ENCODE assay signal across 35 cellular contexts in the genomic region with DNA sequence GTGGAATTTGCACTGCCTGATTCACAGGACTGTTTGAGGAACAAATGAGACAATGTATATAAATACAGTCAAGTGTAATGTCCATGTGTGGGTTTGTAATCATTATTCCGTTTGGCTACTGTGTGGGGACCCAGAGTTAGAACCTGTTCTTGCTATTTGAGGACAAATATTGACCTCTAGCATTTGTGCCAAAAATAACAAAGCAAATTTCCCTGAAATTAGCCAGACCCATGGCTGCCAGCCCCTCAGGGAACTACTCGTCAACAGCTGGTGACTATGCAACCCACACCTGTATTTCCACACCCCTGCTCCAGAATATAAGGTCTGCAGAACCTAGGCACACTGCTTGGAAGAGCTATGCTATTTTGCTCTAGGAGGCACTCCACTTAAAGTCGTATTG.
DNase-seq lines count a peak whose midpoint lies in the region; FAIRE-seq and TF ChIP-seq lines count a peak whose summit lies in the region.
"Had no signal": no experiment of that assay in that cellular context is flagged by ENCODE, and none has a peak within 500 bp of the region (broad histone marks: within the 10 kb centered on the region; RNA-seq: fewer than 3 reads in every experiment).

No MANE protein-coding gene starts in this region.

- peak; percentile 53 for DNase-seq in NCI-H1694 treated with DMSO at 0.1 percent for 48 hours (lab: John Stamatoyannopoulos, UW)
- no peak for DNase-seq in NCI-H1694 (lab: John Stamatoyannopoulos, UW)
- peak; percentile 92 for DNase-seq in NCI-H69 (lab: John Stamatoyannopoulos, UW)
- DNase-seq in stomach: peak; percentile 49
- no peak for DNase-seq in foreskin melanocyte
- DNase-seq in cortex of kidney (lab: John Stamatoyannopoulos, UW): no peak
- DNase-seq in BE2C: no peak
- DNase-seq: activated CD4-positive, alpha-beta T cell treated with anti-CD3 and anti-CD28 coated beads, Interleukin-2, amount 10 ng/mL, durations not matched to agents 24 days and 14 days; activated effector memory CD4-positive, alpha-beta T cell treated with anti-CD3 and anti-CD28 coated beads, Interleukin-2, amount 50 U/mL, for 16 hours; activated naive CD8-positive, alpha-beta T cell treated with anti-CD3 and anti-CD28 coated beads for 36 hours; activated T-cell treated with anti-CD3 and anti-CD28 coated beads, Interleukin-2, amount 50 U/mL, for 1 hour; AML-193; aorta; CD4-positive, alpha-beta memory T cell; colonic mucosa; DMS79; effector memory CD8-positive, alpha-beta T cell; erythroblast; GF-D8; H7; KG1; left cardiac atrium; MM.1S; naive thymus-derived CD4-positive, alpha-beta T cell; NCI-H187; nucleus accumbens; SIG-M5; small intestine; stimulated activated CD4-positive, alpha-beta T cell treated with anti-CD3 and anti-CD28 coated beads, Interleukin-2, amount 100 ng/mL, for 24 hours; T-helper 9 cell; tibial artery had no signal

- peak overlapping the region in 1 of 5 donors; percentile 17 for H3K27ac ChIP-seq in stomach
- H3K27ac ChIP-seq: A549, cardiac muscle cell, colonic mucosa, tibial artery had no signal

- H3K4me3 ChIP-seq in stomach (no peak overlapping the region), BE2C (ENCODE audit: low read depth, low read length) (no peak overlapping the region)
- H3K4me3 ChIP-seq: A549, cardiac muscle cell, colonic mucosa, tibial artery had no signal

- H3K4me1 ChIP-seq in stomach (peaks cover 0 to 14% (median 3%) of the 10 kb centered on the region in 4 donors), BE2C (no peaks in the 10 kb centered on the region)
- H3K4me1 ChIP-seq: A549, colonic mucosa had no signal

- H3K27me3 ChIP-seq in stomach (peaks cover 0 to 4% (median 0%) of the 10 kb centered on the region in 3 donors), BE2C (no peaks in the 10 kb centered on the region)
- H3K27me3 ChIP-seq: cardiac muscle cell, colonic mucosa, tibial artery had no signal

- TF ChIP-seq POLR2A in stomach (IDR thresholded peaks at IDR 0.05): no peak

- 14 to 33% (median 27%) methylated on average over 3 of the region's 3 CpGs for WGBS in stomach, 5 donors

- FAIRE-seq in islet of Langerhans (lab: Jason Lieb, UNC): peak; percentile 96
- FAIRE-seq: A549, HTR-8/SVneo, small intestine had no signal

- TF ChIP-seq CTCF in stomach (IDR thresholded peaks at IDR 0.05): no peak
- no peak for TF ChIP-seq CTCF in BE2C (IDR thresholded peaks at IDR 0.05; ENCODE audit: low read depth, low read length)

- H3K36me3 ChIP-seq in stomach: no peaks in the 10 kb centered on the region
- H3K36me3 ChIP-seq in BE2C: no peaks in the 10 kb centered on the region
- H3K36me3 ChIP-seq: cardiac muscle cell, colonic mucosa, tibial artery had no signal

- H3K9me3 ChIP-seq in stomach (no peaks in the 10 kb centered on the region), BE2C (no peaks in the 10 kb centered on the region)
- H3K9me3 ChIP-seq: colonic mucosa, tibial artery had no signal

- intact Hi-C loops in stomach (cut with DNase I; ENCODE audit: low total_unique reads): no loop called here

- TF ChIP-seq EP300 in stomach (IDR thresholded peaks at IDR 0.05): no peak

Comparison
In these comparisons a context has a peak if more than half of its experiments do, and no peak if none do; other contexts are left out.
1. DNase-seq: peak in NCI-H1694 treated with DMSO at 0.1 percent for 48 hours (single experiment), NCI-H69 (single experiment) and stomach (single experiment); none in NCI-H1694 (single experiment), foreskin melanocyte (single experiment), cortex of kidney (single experiment) and BE2C (single experiment).